ENCODE assay signal across 7 cellular contexts in genomic region chr3:195990841-195991174, GRCh38.
DNase-seq lines count a peak whose midpoint lies in the region; ATAC-seq and TF ChIP-seq lines count a peak whose summit lies in the region.
"Not testable (repeated sequence)": the region's sequence is repeated elsewhere in the genome, so short reads cannot be mapped to it uniquely, and the experiment has no call there.

No MANE protein-coding gene starts in this region.

- not testable (repeated sequence) for H3K9me3 ChIP-seq in GM23248 (ENCODE audit: low read depth); OCI-LY3 (ENCODE audit: insufficient read depth, low read length); colonic mucosa; right cardiac atrium (ENCODE audit: control insufficient read depth, low read length); muscle layer of colon (ENCODE audit: low read length); skeletal muscle tissue (ENCODE audit: control insufficient read depth in 3 of 3, low read length in 3 of 3)

- H3K9me2 ChIP-seq in GM23248 (ENCODE audit: insufficient read depth) = not testable (repeated sequence)

- H3K9me3 Mint-ChIP-seq in activated T-cell treated with anti-CD3 and anti-CD28 coated beads, Interleukin-2, amount 50 U/mL, for 4 hours = not testable (repeated sequence)

- H3K27me3 ChIP-seq in GM23248 (replicated peaks; ENCODE audit: insufficient read depth); OCI-LY3 (ENCODE audit: low read depth, low read length); colonic mucosa; right cardiac atrium (ENCODE audit: control insufficient read depth, insufficient read depth); muscle layer of colon (ENCODE audit: control insufficient read depth in 1 of 2, insufficient read depth in 2 of 2, low read length in 2 of 2); skeletal muscle tissue (ENCODE audit: control insufficient read depth in 3 of 3, insufficient read depth in 3 of 3, low read length in 3 of 3): not testable (repeated sequence)

- peak overlapping the region; percentile 79 for H3K4me3 Mint-ChIP-seq in activated T-cell treated with anti-CD3 and anti-CD28 coated beads, Interleukin-2, amount 50 U/mL, for 4 hours

- not testable (repeated sequence) for H3K36me3 Mint-ChIP-seq in activated T-cell treated with anti-CD3 and anti-CD28 coated beads, Interleukin-2, amount 50 U/mL, for 4 hours (ENCODE audit: insufficient read depth)

- in situ Hi-C loops in GM23248 (cut with MboI) = not testable (repeated sequence)

- H3K4me3 ChIP-seq in GM23248 (peak overlapping the region; percentile 93), OCI-LY3 (ENCODE audit: low read length) (peak overlapping the region; percentile 79), colonic mucosa (peak overlapping the region; percentile 83), right cardiac atrium (ENCODE audit: low read length) (peak overlapping the region; percentile 59), muscle layer of colon (ENCODE audit: low read depth in 1 of 2, low read length in 2 of 2) (peak overlapping the region; percentile 68 to 81), skeletal muscle tissue (ENCODE audit: low read length in 3 of 3) (peak overlapping the region; percentile 73 to 78 (median 76))

- not testable (repeated sequence) for H4K20me1 ChIP-seq in GM23248 (ENCODE audit: insufficient read depth); OCI-LY3 (ENCODE audit: insufficient read depth, low read length)

- not testable (repeated sequence) for H3K4me1 Mint-ChIP-seq in activated T-cell treated with anti-CD3 and anti-CD28 coated beads, Interleukin-2, amount 50 U/mL, for 4 hours (ENCODE audit: low read depth)

- TF ChIP-seq CTCF in OCI-LY3 (IDR thresholded peaks at IDR 0.05; ENCODE audit: low read depth, low read length); colonic mucosa (IDR thresholded peaks at IDR 0.05): not testable (repeated sequence)

- not testable (repeated sequence) for ATAC-seq in activated T-cell treated with anti-CD3 and anti-CD28 coated beads, Interleukin-2, amount 50 U/mL, for 4 hours; right cardiac atrium

- H2AFZ ChIP-seq in GM23248 = peak overlapping the region; percentile 96
- not testable (repeated sequence) for H2AFZ ChIP-seq in OCI-LY3 (ENCODE audit: low read depth, low read length)

- DNase-seq in GM23248; activated T-cell treated with anti-CD3 and anti-CD28 coated beads, Interleukin-2, amount 50 U/mL, for 4 hours; colonic mucosa; right cardiac atrium: not testable (repeated sequence)

- intact Hi-C loops in colonic mucosa (cut with DNase I); right cardiac atrium (cut with DNase I): not testable (repeated sequence)

- not testable (repeated sequence) for H3K36me3 ChIP-seq in GM23248 (ENCODE audit: low read depth); OCI-LY3 (replicated peaks; ENCODE audit: low read depth, low read length); colonic mucosa; muscle layer of colon (ENCODE audit: insufficient read depth, low read length); skeletal muscle tissue (ENCODE audit: control insufficient read depth in 3 of 3, insufficient read depth in 3 of 3, low read length in 3 of 3)

- H3K9ac ChIP-seq in GM23248 (peak overlapping the region; percentile 90), OCI-LY3 (ENCODE audit: low read length) (peak overlapping the region; percentile 77), colonic mucosa (ENCODE audit: low read depth in 2 of 2, low read length in 2 of 2) (peak overlapping the region; percentile 58 to 76), skeletal muscle tissue (ENCODE audit: low read depth in 1 of 3, low read length in 3 of 3) (peak overlapping the region; percentile 82 to 88 (median 84))
- H3K9ac ChIP-seq in muscle layer of colon (ENCODE audit: low read length) = not testable (repeated sequence)

- H3K4me1 ChIP-seq in GM23248 (ENCODE audit: insufficient read depth); OCI-LY3 (ENCODE audit: low read length); colonic mucosa; right cardiac atrium (ENCODE audit: control insufficient read depth, insufficient read depth, low read length); muscle layer of colon (ENCODE audit: insufficient read depth, low read length); skeletal muscle tissue (ENCODE audit: control insufficient read depth in 3 of 3, insufficient read depth in 3 of 3, low read length in 3 of 3): not testable (repeated sequence)

- H3K4me2 ChIP-seq in GM23248 (ENCODE audit: unreplicated experiment) = not testable (repeated sequence)
- H3K4me2 ChIP-seq in OCI-LY3 (ENCODE audit: low read length) = peak overlapping the region; percentile 53

- not testable (repeated sequence) for H3K27ac ChIP-seq in GM23248; OCI-LY3 (ENCODE audit: low read length); right cardiac atrium (ENCODE audit: low read length); muscle layer of colon (ENCODE audit: low read depth, low read length)
- H3K27ac ChIP-seq in colonic mucosa (peak overlapping the region; percentile 83), skeletal muscle tissue (ENCODE audit: low read depth, low read length) (peak overlapping the region; percentile 83)

- H3K79me2 ChIP-seq in GM23248 (ENCODE audit: insufficient read depth) = peaks cover 20% of the 10 kb centered on the region
- H3K79me2 ChIP-seq in OCI-LY3 (ENCODE audit: low read length) = not testable (repeated sequence)

- WGBS in GM23248 (ENCODE audit: low coverage in 1 of 2, low lambda C conversion rate in 2 of 2, missing lambda C conversion rate in 2 of 2), 2 experiments = 58 to 60% methylated on average over 7 of the region's 7 CpGs
- 52% methylated on average over 7 of the region's 7 CpGs for WGBS in right cardiac atrium

- H3F3A ChIP-seq in GM23248 (ENCODE audit: insufficient read depth) = not testable (repeated sequence)

- H3K27me3 Mint-ChIP-seq in activated T-cell treated with anti-CD3 and anti-CD28 coated beads, Interleukin-2, amount 50 U/mL, for 4 hours (ENCODE audit: low read depth) = not testable (repeated sequence)
